In genomic region chr22:40224702-40225101, GRCh38 we compare ENCODE assay signal across 1 cellular context.
TF ChIP-seq lines count a peak whose summit lies in the region.

No MANE protein-coding gene starts in this region.

TF ChIP-seq in WTC11, 78 proteins besides CTCF, POLR2A, EP300 and RAD21 (continued from another document):
- TF ChIP-seq HMGA2 (CRISPR knock-in tag; IDR thresholded peaks at IDR 0.05) (no peak), RORB (CRISPR knock-in tag; IDR thresholded peaks at IDR 0.05) (no peak), ZNF512 (CRISPR knock-in tag; IDR thresholded peaks at IDR 0.05; ENCODE audit: borderline replicate concordance) (no peak), ZNF219 (CRISPR knock-in tag; IDR thresholded peaks at IDR 0.05; ENCODE audit: borderline replicate concordance) (no peak)
